Comparison of ENCODE assay signal across 8 cellular contexts in genomic region chr19:41641879-41642485, GRCh38. TPM values are rescaled to one million over a fixed set of nuclear protein-coding genes. Genes with fewer than 3 reads are reported as not detected.
A peak's percentile ranks its signal among the peaks of the same experiment; 100 is the strongest.
DNase-seq lines count a peak whose midpoint lies in the region; ATAC-seq and TF ChIP-seq lines count a peak whose summit lies in the region.

No MANE protein-coding gene starts in this region.

- peak in 5 of 8 donors; percentile 51 to 67 (median 58) for ATAC-seq in heart right ventricle
- ATAC-seq in GM18907 (IDR thresholded peaks at IDR 0.05; ENCODE audit: unreplicated experiment) = no peak
- no peak for ATAC-seq in HG03095 (IDR thresholded peaks at IDR 0.05; ENCODE audit: unreplicated experiment)

- H3K4me3 ChIP-seq in LNCaP clone FGC (ENCODE audit: low read depth, low read length) (no peak overlapping the region), SK-N-MC (no peak overlapping the region), heart right ventricle (no peak overlapping the region), skeletal muscle cell (ENCODE audit: low read depth, low read length) (no peak overlapping the region)

- 4% methylated on average over 6 of the region's 6 CpGs for WGBS in heart right ventricle, 2 donors

- no peak overlapping the region for H3K4me3 Mint-ChIP-seq in activated naive CD8-positive, alpha-beta T cell treated with anti-CD3 and anti-CD28 coated beads for 36 hours

- no peak overlapping the region for H3K27ac Mint-ChIP-seq in activated naive CD8-positive, alpha-beta T cell treated with anti-CD3 and anti-CD28 coated beads for 36 hours

- H3K27ac ChIP-seq in SK-N-MC = peak overlapping the region; percentile 37; the same call in 1 of the 2 replicates
- H3K27ac ChIP-seq in heart right ventricle = no peak overlapping the region

- no peaks in the 10 kb centered on the region for H3K9me3 Mint-ChIP-seq in activated naive CD8-positive, alpha-beta T cell treated with anti-CD3 and anti-CD28 coated beads for 36 hours

- intact Hi-C loops in heart right ventricle (cut with DNase I) = loop anchor here in 6 of 10 donors (2.0 to 10.0 kb wide), 3 partner anchors 105 to 113 kb away; partner anchors contain the start of gene CEACAM6 (in 1 of the 6)

- no peaks in the 10 kb centered on the region for H3K9me3 ChIP-seq in SK-N-MC (ENCODE audit: low read depth, low read length)
- peaks cover 0 to 2% (median 0%) of the 10 kb centered on the region in 11 donors for H3K9me3 ChIP-seq in heart right ventricle

- peaks cover 15% of the 10 kb centered on the region for H3K4me1 Mint-ChIP-seq in activated naive CD8-positive, alpha-beta T cell treated with anti-CD3 and anti-CD28 coated beads for 36 hours

- peak; percentile 75 for DNase-seq in DMS79 treated with DMSO at 0.1 percent for 48 hours (lab: John Stamatoyannopoulos, UW)
- no peak for DNase-seq in LNCaP clone FGC (ENCODE audit: low read depth)
- DNase-seq in SK-N-MC (ENCODE audit: low read depth, low spot score) = peak; percentile 65
- peak; percentile 53 for DNase-seq in activated naive CD8-positive, alpha-beta T cell treated with anti-CD3 and anti-CD28 coated beads for 36 hours
- DNase-seq in heart right ventricle = peak in 1 of 2 donors; percentile 44
- DNase-seq in skeletal muscle cell (ENCODE audit: low read depth) = peak; percentile 7

- no peaks in the 10 kb centered on the region for H3K36me3 Mint-ChIP-seq in activated naive CD8-positive, alpha-beta T cell treated with anti-CD3 and anti-CD28 coated beads for 36 hours

- TF ChIP-seq CTCF in LNCaP clone FGC (IDR thresholded peaks at IDR 0.05; ENCODE audit: control insufficient read depth, extremely low read depth, insufficient read depth) (peak; percentile 81), heart right ventricle (IDR thresholded peaks at IDR 0.05) (peak; percentile 66 to 89 (median 81))

- no peak overlapping the region for H3K9ac ChIP-seq in SK-N-MC (ENCODE audit: insufficient read length)

- H3K27me3 ChIP-seq in heart right ventricle = peaks cover 0 to 63% (median 36%) of the 10 kb centered on the region in 7 donors

- peaks cover 16% of the 10 kb centered on the region for H3K27me3 Mint-ChIP-seq in activated naive CD8-positive, alpha-beta T cell treated with anti-CD3 and anti-CD28 coated beads for 36 hours

- H3K36me3 ChIP-seq in SK-N-MC (ENCODE audit: insufficient read depth, low read length) (no peaks in the 10 kb centered on the region), heart right ventricle (no peaks in the 10 kb centered on the region)

- H3K4me1 ChIP-seq in heart right ventricle = peaks cover 0 to 20% (median 0%) of the 10 kb centered on the region in 9 donors

RNA-seq across cellular contexts. Expression of gene CEACAM4, which starts 15.1 kb away (rescaled TPM):
- total RNA-seq in activated naive CD8-positive, alpha-beta T cell treated with anti-CD3 and anti-CD28 coated beads for 36 hours = not detected
- under 1 TPM in 6 of 10 donors, not detected in 4; 0.23 to 0.66 (median 0.46) TPM for total RNA-seq in heart right ventricle
- under 1 TPM; 0.29 to 0.48 TPM for polyA plus RNA-seq in heart right ventricle

RNA-seq across cellular contexts. Expression of gene CEACAM7, which starts 46.1 kb away (rescaled TPM):
- not detected for total RNA-seq in activated naive CD8-positive, alpha-beta T cell treated with anti-CD3 and anti-CD28 coated beads for 36 hours
- not detected for total RNA-seq in heart right ventricle
- not detected for polyA plus RNA-seq in heart right ventricle

Comparison
In these comparisons a context has a peak if more than half of its experiments do, and no peak if none do; other contexts are left out.
1. ATAC-seq: peak in heart right ventricle (5 of 8); none in GM18907 (single experiment) and HG03095 (single experiment).